ENCODE assay signal across 10 cellular contexts in genomic region chr4:129929052-129929451, GRCh38.
A peak's percentile ranks its signal among the peaks of the same experiment; 100 is the strongest.
DNase-seq lines count a peak whose midpoint lies in the region; ATAC-seq, FAIRE-seq and TF ChIP-seq lines count a peak whose summit lies in the region.
"Had no signal": no experiment of that assay in that cellular context is flagged by ENCODE, and none has a peak within 500 bp of the region (broad histone marks: within the 10 kb centered on the region; RNA-seq: fewer than 3 reads in every experiment).

No MANE protein-coding gene starts in this region.

- H3K4me3 ChIP-seq in HepG2 (replicated peaks in 1 of 3; ENCODE audit: insufficient read depth in 1 of 3, low read depth in 2 of 3, low read length in 3 of 3): no peak overlapping the region
- H3K4me3 ChIP-seq: colonic mucosa, transverse colon had no signal

- intact Hi-C loops in HepG2 (cut with micrococcal nuclease; ENCODE audit: unreplicated experiment): loop anchor here (5.0 kb wide), 1 partner anchor 878 kb away; no protein-coding TSS in a partner anchor
- intact Hi-C loops in cardiac septum (cut with DNase I): no loop called here

- WGBS in HepG2 (ENCODE audit: low lambda C conversion rate): 0% methylated on average over 1 of the region's 1 CpG

- no peak for TF ChIP-seq POLR2A in HepG2 (IDR thresholded peaks at IDR 0.05; ENCODE audit: insufficient read depth in 1 of 2, low read depth in 2 of 2, low read length in 2 of 2)

- ATAC-seq in HG02885 (IDR thresholded peaks at IDR 0.05; ENCODE audit: poor library complexity, unreplicated experiment) (peak; percentile 50), HepG2 (peak; percentile 73)

- no peak overlapping the region for H2AFZ ChIP-seq in HepG2 (ENCODE audit: low read length)

- no peak overlapping the region for H3K4me2 ChIP-seq in HepG2 (ENCODE audit: low read depth, low read length)

- POLR2A ChIA-PET in HepG2 (lab: Yijun Ruan, JAX): no interaction called here

- DNase-seq in GM10266 (ENCODE audit: extremely low spot score): no peak
- peak; percentile 7 for DNase-seq in SHP77 treated with DMSO at 0.1 percent for 48 hours (lab: John Stamatoyannopoulos, UW)
- no peak for DNase-seq in HepG2 (ENCODE audit: low spot score)
- DNase-seq in inferior parietal cortex (ENCODE audit: extremely low spot score): no peak
- no peak for DNase-seq in DMS153 treated with DMSO at 0.1 percent for 48 hours (lab: John Stamatoyannopoulos, UW; ENCODE audit: unreplicated experiment)
- DNase-seq in NCI-H2196 treated with DMSO at 0.1 percent for 48 hours (lab: John Stamatoyannopoulos, UW; ENCODE audit: unreplicated experiment): no peak
- DNase-seq in cardiac septum (ENCODE audit: low spot score): no peak
- DNase-seq: colonic mucosa, transverse colon had no signal

- H3K9me3 ChIP-seq in HepG2 (ENCODE audit: low read length): no peaks in the 10 kb centered on the region
- H3K9me3 ChIP-seq: colonic mucosa, transverse colon had no signal

- H3K27me3 ChIP-seq in HepG2 (ENCODE audit: control insufficient read depth in 1 of 2, insufficient read depth in 2 of 2, low read length in 2 of 2): no peaks in the 10 kb centered on the region; a peak in 1 of 5 replicates
- H3K27me3 ChIP-seq: colonic mucosa, transverse colon had no signal

- in situ Hi-C loops in HepG2 (cut with HindIII; ENCODE audit: extremely low pct_ligation_motif_present, low pct_unique_long_range_greater_than_20kb): no loop called here

- TF ChIP-seq EP300 in HepG2 (IDR thresholded peaks at IDR 0.05; ENCODE audit: low read depth in 2 of 2, low read length in 2 of 2) (no peak), HepG2 (CRISPR knock-in tag; IDR thresholded peaks at IDR 0.05; ENCODE audit: borderline replicate concordance) (no peak)

- no peak for FAIRE-seq in HepG2 (lab: Jason Lieb, UNC)

- no peaks in the 10 kb centered on the region for H3K79me2 ChIP-seq in HepG2 (ENCODE audit: insufficient read depth, low read length)

- BruUV-seq in HepG2 (replicated peaks; lab: Mats Ljungman, UMichigan): no TSS peak

- no peaks in the 10 kb centered on the region for H4K20me1 ChIP-seq in HepG2 (ENCODE audit: insufficient read depth, low read length)

- H3K27ac ChIP-seq in HepG2 (ENCODE audit: extremely low read length, insufficient read depth, low read length): no peak overlapping the region
- H3K27ac ChIP-seq: colonic mucosa, transverse colon had no signal

- TF ChIP-seq RAD21 in HepG2 (CRISPR knock-in tag; IDR thresholded peaks at IDR 0.05): no peak

- CTCF ChIA-PET in HepG2 (lab: Yijun Ruan, JAX; ENCODE audit: low intra/inter-chr PET ratio, low total read pairs): no interaction called here

- H3K36me3 ChIP-seq in HepG2 (replicated peaks in 1 of 2; ENCODE audit: control insufficient read depth in 1 of 2, insufficient read depth in 2 of 2, low read length in 2 of 2): no peaks in the 10 kb centered on the region
- H3K36me3 ChIP-seq: colonic mucosa, transverse colon had no signal

- H3K9ac ChIP-seq in HepG2 (ENCODE audit: insufficient read depth, low read depth, low read length): no peak overlapping the region

- TF ChIP-seq CTCF in GM10266 (IDR thresholded peaks at IDR 0.05; ENCODE audit: control insufficient read depth, insufficient read depth, low read depth, missing control alignments) (peak; percentile 46), HepG2 (CRISPR knock-in tag; IDR thresholded peaks at IDR 0.05) (peak; percentile 28)

- H3K4me1 ChIP-seq in HepG2 (ENCODE audit: insufficient read depth, low read length): no peaks in the 10 kb centered on the region
- H3K4me1 ChIP-seq: colonic mucosa, transverse colon had no signal

TF ChIP-seq in HepG2, 621 proteins besides CTCF, POLR2A, EP300 and RAD21:
- TF ChIP-seq ZZZ3 (CRISPR knock-in tag; IDR thresholded peaks at IDR 0.05; ENCODE audit: borderline replicate concordance): no peak
- TF ChIP-seq STAG1 (CRISPR knock-in tag; IDR thresholded peaks at IDR 0.05): peak; percentile 35; the same call in 1 of the 2 replicates
